20 cellular contexts compared by ENCODE assay signal in the genomic region with DNA sequence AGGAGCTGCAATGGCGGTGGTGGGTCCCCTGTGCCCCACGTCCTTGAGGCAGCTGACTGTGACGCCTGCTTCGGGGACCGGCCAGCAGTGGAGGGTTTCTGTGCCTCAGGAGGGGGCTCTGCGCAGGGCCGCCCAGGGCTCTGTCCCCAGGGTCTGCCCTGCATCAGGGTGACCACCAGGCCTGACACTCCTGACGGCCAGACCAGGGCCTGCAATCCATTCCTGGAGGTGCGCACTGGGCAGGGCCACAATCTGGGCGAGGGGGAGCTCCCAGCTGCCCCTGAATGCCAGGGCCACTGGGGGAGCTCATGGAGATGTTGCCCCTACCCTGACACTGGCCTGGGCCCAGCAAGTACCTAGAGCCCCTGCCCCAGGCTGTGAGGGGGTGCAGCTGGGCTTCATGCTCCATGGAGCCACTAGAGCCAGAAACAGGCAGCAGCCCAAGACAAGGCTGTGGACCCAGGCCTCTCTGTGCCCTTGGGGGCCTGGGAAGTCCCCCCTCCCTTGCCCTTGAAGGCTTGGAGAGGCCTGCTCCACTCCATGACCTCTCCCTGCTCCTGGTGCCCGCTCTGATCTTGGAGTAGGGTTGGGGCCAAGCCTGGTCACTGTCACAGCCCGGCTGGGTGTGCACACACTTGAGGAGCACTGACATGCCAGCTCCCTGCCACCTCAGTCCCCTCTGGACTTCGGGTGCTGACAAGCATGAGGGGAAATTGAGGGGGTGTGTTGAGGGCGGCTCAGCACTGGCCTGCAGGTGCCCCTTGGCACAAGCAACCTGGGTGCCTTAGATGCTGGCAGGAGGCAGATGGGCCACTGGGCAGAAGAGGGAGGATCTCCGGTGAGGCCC.
"Had no signal": no experiment of that assay in that cellular context is flagged by ENCODE, and none has a peak within 500 bp of the region (broad histone marks: within the 10 kb centered on the region; RNA-seq: fewer than 3 reads in every experiment).

No MANE protein-coding gene starts in this region.

- H2AFZ ChIP-seq: parathyroid adenoma had no signal

- H3K4me3 ChIP-seq: esophagus squamous epithelium, psoas muscle had no signal

- H3K27ac ChIP-seq: esophagus squamous epithelium, parathyroid adenoma, psoas muscle had no signal

- H3K27me3 ChIP-seq: esophagus squamous epithelium had no signal

- DNase-seq: activated CD4-positive, alpha-beta memory T cell treated with anti-CD3 and anti-CD28 coated beads for 36 hours; activated CD4-positive, alpha-beta T cell treated with anti-CD3 and anti-CD28 coated beads, Interleukin-2, amount 10 ng/mL, durations not matched to agents 24 days and 14 days; activated CD4-positive, CD25-positive, alpha-beta regulatory T cell treated with anti-CD3 and anti-CD28 coated beads, Interleukin-2, amount 50 U/mL, for 72 hours; activated CD8-positive, alpha-beta memory T cell treated with anti-CD3 and anti-CD28 coated beads, Interleukin-2, amount 50 U/mL, for 4 hours; activated effector memory CD4-positive, alpha-beta T cell treated with anti-CD3 and anti-CD28 coated beads, Interleukin-2, amount 50 U/mL, for 16 hours; activated naive CD4-positive, alpha-beta T cell treated with anti-CD3 and anti-CD28 coated beads, Interleukin-2, amount 50 U/mL, for 16 hours; activated T-cell treated with anti-CD3 and anti-CD28 coated beads, Interleukin-2, amount 50 U/mL, for 1 hour; dermis blood vessel endothelial cell; effector CD4-positive, alpha-beta T cell; esophagus squamous epithelium; foreskin melanocyte; naive B cell; nephron progenitor cell; psoas muscle; stimulated activated naive CD4-positive, alpha-beta T cell treated with Interleukin-2 at 50 U/mL for 16 hours; T-helper 2 cell had no signal

- H3K4me1 ChIP-seq: esophagus squamous epithelium, parathyroid adenoma, psoas muscle had no signal

- H3K9me3 ChIP-seq: psoas muscle had no signal

- H3K9ac ChIP-seq: parathyroid adenoma had no signal

- H3K79me2 ChIP-seq: parathyroid adenoma had no signal

- FAIRE-seq: bronchial epithelial cell, colon, islet of Langerhans had no signal

- ATAC-seq: psoas muscle had no signal
